1 cellular context compared by ENCODE assay signal in the genomic region with DNA sequence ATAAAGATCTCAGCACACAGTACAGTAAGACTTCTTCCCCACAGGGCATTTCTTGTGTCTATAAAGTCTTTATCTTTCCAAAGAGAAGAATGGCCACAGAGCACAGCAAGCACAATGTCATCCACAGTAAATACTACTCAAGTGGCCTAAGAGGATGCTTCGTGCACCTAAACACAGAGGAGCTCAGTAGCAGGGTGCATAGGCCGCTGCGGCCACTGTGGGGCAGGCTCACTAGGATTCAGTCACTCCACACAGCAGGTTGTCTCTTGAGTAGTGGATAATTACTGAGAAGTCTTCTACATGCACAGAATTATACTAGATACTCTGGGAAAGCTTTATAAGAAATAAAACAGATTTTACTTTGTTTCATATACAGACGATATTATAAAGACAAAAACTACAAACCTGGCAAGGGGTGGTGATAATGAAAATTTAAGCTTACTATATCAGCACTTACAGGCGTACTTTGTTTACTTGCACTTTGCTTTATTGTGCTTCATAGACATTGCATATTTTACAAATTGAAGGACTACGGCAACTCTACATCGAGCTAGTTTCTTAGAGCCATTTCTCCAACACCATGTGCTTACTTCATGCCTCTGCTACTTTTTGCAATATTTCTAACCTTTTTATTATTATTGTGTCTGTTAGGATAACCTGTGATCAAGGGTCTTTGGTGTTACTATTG.
TF ChIP-seq lines count a peak whose summit lies in the region.

No MANE protein-coding gene starts in this region.

TF ChIP-seq in GM12878, 131 proteins besides CTCF, POLR2A, EP300 and RAD21 (continued from another document):
- TF ChIP-seq, protein P1, sequence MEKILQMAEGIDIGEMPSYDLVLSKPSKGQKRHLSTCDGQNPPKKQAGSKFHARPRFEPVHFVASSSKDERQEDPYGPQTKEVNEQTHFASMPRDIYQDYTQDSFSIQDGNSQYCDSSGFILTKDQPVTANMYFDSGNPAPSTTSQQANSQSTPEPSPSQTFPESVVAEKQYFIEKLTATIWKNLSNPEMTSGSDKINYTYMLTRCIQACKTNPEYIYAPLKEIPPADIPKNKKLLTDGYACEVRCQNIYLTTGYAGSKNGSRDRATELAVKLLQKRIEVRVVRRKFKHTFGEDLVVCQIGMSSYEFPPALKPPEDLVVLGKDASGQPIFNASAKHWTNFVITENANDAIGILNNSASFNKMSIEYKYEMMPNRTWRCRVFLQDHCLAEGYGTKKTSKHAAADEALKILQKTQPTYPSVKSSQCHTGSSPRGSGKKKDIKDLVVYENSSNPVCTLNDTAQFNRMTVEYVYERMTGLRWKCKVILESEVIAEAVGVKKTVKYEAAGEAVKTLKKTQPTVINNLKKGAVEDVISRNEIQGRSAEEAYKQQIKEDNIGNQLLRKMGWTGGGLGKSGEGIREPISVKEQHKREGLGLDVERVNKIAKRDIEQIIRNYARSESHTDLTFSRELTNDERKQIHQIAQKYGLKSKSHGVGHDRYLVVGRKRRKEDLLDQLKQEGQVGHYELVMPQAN (conservative IDR thresholded peaks at IDR 0.05) = no peak
- no peak for TF ChIP-seq POLR2AphosphoS2 (IDR thresholded peaks at IDR 0.05; ENCODE audit: low read depth, low read length)
- no peak for TF ChIP-seq CEBPB (IDR thresholded peaks at IDR 0.05; ENCODE audit: borderline replicate concordance in 1 of 2, low read depth in 2 of 2, low read length in 2 of 2)
- no peak for TF ChIP-seq HDAC2 (IDR thresholded peaks at IDR 0.05)
- TF ChIP-seq, protein P2, sequence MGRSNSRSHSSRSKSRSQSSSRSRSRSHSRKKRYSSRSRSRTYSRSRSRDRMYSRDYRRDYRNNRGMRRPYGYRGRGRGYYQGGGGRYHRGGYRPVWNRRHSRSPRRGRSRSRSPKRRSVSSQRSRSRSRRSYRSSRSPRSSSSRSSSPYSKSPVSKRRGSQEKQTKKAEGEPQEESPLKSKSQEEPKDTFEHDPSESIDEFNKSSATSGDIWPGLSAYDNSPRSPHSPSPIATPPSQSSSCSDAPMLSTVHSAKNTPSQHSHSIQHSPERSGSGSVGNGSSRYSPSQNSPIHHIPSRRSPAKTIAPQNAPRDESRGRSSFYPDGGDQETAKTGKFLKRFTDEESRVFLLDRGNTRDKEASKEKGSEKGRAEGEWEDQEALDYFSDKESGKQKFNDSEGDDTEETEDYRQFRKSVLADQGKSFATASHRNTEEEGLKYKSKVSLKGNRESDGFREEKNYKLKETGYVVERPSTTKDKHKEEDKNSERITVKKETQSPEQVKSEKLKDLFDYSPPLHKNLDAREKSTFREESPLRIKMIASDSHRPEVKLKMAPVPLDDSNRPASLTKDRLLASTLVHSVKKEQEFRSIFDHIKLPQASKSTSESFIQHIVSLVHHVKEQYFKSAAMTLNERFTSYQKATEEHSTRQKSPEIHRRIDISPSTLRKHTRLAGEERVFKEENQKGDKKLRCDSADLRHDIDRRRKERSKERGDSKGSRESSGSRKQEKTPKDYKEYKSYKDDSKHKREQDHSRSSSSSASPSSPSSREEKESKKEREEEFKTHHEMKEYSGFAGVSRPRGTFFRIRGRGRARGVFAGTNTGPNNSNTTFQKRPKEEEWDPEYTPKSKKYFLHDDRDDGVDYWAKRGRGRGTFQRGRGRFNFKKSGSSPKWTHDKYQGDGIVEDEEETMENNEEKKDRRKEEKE (IDR thresholded peaks at IDR 0.05) = no peak
- TF ChIP-seq CHD4 (IDR thresholded peaks at IDR 0.05) = no peak
- no peak for TF ChIP-seq GABPA (IDR thresholded peaks at IDR 0.05; ENCODE audit: low read depth)
- no peak for TF ChIP-seq IKZF2 (IDR thresholded peaks at IDR 0.05)
- TF ChIP-seq, protein P3, sequence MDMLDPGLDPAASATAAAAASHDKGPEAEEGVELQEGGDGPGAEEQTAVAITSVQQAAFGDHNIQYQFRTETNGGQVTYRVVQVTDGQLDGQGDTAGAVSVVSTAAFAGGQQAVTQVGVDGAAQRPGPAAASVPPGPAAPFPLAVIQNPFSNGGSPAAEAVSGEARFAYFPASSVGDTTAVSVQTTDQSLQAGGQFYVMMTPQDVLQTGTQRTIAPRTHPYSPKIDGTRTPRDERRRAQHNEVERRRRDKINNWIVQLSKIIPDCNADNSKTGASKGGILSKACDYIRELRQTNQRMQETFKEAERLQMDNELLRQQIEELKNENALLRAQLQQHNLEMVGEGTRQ (IDR thresholded peaks at IDR 0.05; ENCODE audit: borderline replicate concordance, low read depth, low read length) = no peak
- TF ChIP-seq NR2F1 (conservative IDR thresholded peaks at IDR 0.05) = no peak
- TF ChIP-seq, protein P4, sequence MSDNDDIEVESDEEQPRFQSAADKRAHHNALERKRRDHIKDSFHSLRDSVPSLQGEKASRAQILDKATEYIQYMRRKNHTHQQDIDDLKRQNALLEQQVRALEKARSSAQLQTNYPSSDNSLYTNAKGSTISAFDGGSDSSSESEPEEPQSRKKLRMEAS (IDR thresholded peaks at IDR 0.05; ENCODE audit: low read depth, low read length) = no peak
- TF ChIP-seq JUNB (IDR thresholded peaks at IDR 0.05) = no peak
- no peak for TF ChIP-seq RFX5 (IDR thresholded peaks at IDR 0.05; ENCODE audit: low read depth, low read length)
- TF ChIP-seq TAF1 (IDR thresholded peaks at IDR 0.05; ENCODE audit: borderline replicate concordance, low read depth, low read length) = no peak
